In genomic region chr21:44874497-44875331, GRCh38 we compare ENCODE assay signal across 8 cellular contexts. TPM values are rescaled to one million over a fixed set of nuclear protein-coding genes. Genes with fewer than 3 reads are reported as not detected.
DNase-seq lines count a peak whose midpoint lies in the region; ATAC-seq and TF ChIP-seq lines count a peak whose summit lies in the region.

No MANE protein-coding gene starts in this region.

- no peaks in the 10 kb centered on the region for H3K27me3 Mint-ChIP-seq in effector memory CD8-positive, alpha-beta T cell

- intact Hi-C loops in testis (cut with DNase I; ENCODE audit: low total_unique reads), result loop anchor here (5.0 kb wide), 2 partner anchors 57 to 72 kb away; partner anchors contain the start of genes SUMO3 and UBE2G2

- H3K4me1 ChIP-seq in mesenchymal stem cell (ENCODE audit: control insufficient read depth, insufficient read depth, low read depth, low read length) (peaks cover 22% of the 10 kb centered on the region), testis (peaks cover 41% of the 10 kb centered on the region)

- no peaks in the 10 kb centered on the region for H3K9me3 ChIP-seq in mesenchymal stem cell (ENCODE audit: control insufficient read depth, low read length)
- no peaks in the 10 kb centered on the region for H3K9me3 ChIP-seq in testis

- peak overlapping the region in 1 of 2 experiments; percentile 15 for H2BK12ac ChIP-seq in mesenchymal stem cell (ENCODE audit: low read length in 2 of 2)

- no peaks in the 10 kb centered on the region for H3K27me3 ChIP-seq in mesenchymal stem cell (ENCODE audit: control insufficient read depth in 1 of 2, insufficient read depth in 1 of 2, low read length in 2 of 2)
- H3K27me3 ChIP-seq in testis, result no peaks in the 10 kb centered on the region

- H2BK5ac ChIP-seq in mesenchymal stem cell (ENCODE audit: low read depth, low read length, poor library complexity, severe bottlenecking), result no peak overlapping the region

- peak overlapping the region; percentile 15 for H2BK15ac ChIP-seq in mesenchymal stem cell (ENCODE audit: low read depth, poor library complexity, severe bottlenecking)

- peaks cover 27% of the 10 kb centered on the region for H3K36me3 Mint-ChIP-seq in effector memory CD8-positive, alpha-beta T cell (ENCODE audit: insufficient read depth)

- DNase-seq in ELF-1 (ENCODE audit: low read depth, low spot score), result peak; percentile 80
- peak; percentile 15 for DNase-seq in T-helper 22 cell (ENCODE audit: low read depth)
- DNase-seq in effector memory CD8-positive, alpha-beta T cell, result peak; percentile 39 to 47 (median 45)
- no peak for DNase-seq in mesenchymal stem cell
- peak; percentile 64 for DNase-seq in testis
- DNase-seq in NCI-H2107 (lab: John Stamatoyannopoulos, UW), result no peak
- no peak for DNase-seq in AG20443 (ENCODE audit: low spot score)

- peak overlapping the region in 1 of 2 experiments; percentile 82 for H3K4ac ChIP-seq in mesenchymal stem cell (ENCODE audit: low read depth in 1 of 2, low read length in 2 of 2)

- H4K91ac ChIP-seq in mesenchymal stem cell (ENCODE audit: low read length), result no peak overlapping the region

- peak overlapping the region; percentile 95 for H3K4me2 ChIP-seq in mesenchymal stem cell (ENCODE audit: low read length, poor library complexity, severe bottlenecking)

- H2BK120ac ChIP-seq in mesenchymal stem cell (ENCODE audit: low read depth, low read length), result no peak overlapping the region

- H3K4me3 ChIP-seq in mesenchymal stem cell (ENCODE audit: insufficient read depth in 1 of 2, low read depth in 1 of 2, low read length in 2 of 2) (peak overlapping the region; percentile 59 to 85), testis (peak overlapping the region; percentile 92 to 97)

- peak overlapping the region; percentile 87 to 97 for H3K27ac Mint-ChIP-seq in effector memory CD8-positive, alpha-beta T cell

- peak overlapping the region; percentile 87 for H3K9ac ChIP-seq in mesenchymal stem cell (ENCODE audit: low read length)

- no peaks in the 10 kb centered on the region for H3K79me1 ChIP-seq in mesenchymal stem cell (replicated peaks; ENCODE audit: low read length, poor library complexity, severe bottlenecking)

- H3K9me3 Mint-ChIP-seq in effector memory CD8-positive, alpha-beta T cell, result no peaks in the 10 kb centered on the region

- peak overlapping the region in 1 of 2 experiments; percentile 68 for H3K14ac ChIP-seq in mesenchymal stem cell (ENCODE audit: low read length in 2 of 2)

- H3K18ac ChIP-seq in mesenchymal stem cell (ENCODE audit: low read depth in 1 of 2, low read length in 2 of 2), result peak overlapping the region; percentile 26 to 31

- H3K23ac ChIP-seq in mesenchymal stem cell (ENCODE audit: low read length in 2 of 2), result peak overlapping the region in 1 of 2 experiments; percentile 78

- no peak for TF ChIP-seq POLR2A in testis (IDR thresholded peaks at IDR 0.05)

- peak; percentile 12 for ATAC-seq in HG03025 (IDR thresholded peaks at IDR 0.05; ENCODE audit: low FRiP score, unreplicated experiment)
- peak; percentile 41 for ATAC-seq in effector memory CD8-positive, alpha-beta T cell (replicated peaks)

- H3K4me3 Mint-ChIP-seq in effector memory CD8-positive, alpha-beta T cell, result peak overlapping the region; percentile 96 to 97

- TF ChIP-seq CTCF in testis (IDR thresholded peaks at IDR 0.05), result no peak

- peaks cover 35 to 42% of the 10 kb centered on the region in 2 donors for H3K4me1 Mint-ChIP-seq in effector memory CD8-positive, alpha-beta T cell (ENCODE audit: low read depth in 2 of 2)

- no peak overlapping the region for H2AK5ac ChIP-seq in mesenchymal stem cell (ENCODE audit: low read length, severe bottlenecking)

- WGBS in mesenchymal stem cell, result 15% methylated on average over 43 of the region's 49 CpGs
- WGBS in testis, 2 donors, result 6 to 15% methylated on average over 28 to 48 of the region's 49 CpGs

- H2AFZ ChIP-seq in mesenchymal stem cell (ENCODE audit: low read depth, low read length), result peak overlapping the region; percentile 51

- no peaks in the 10 kb centered on the region for H3K36me3 ChIP-seq in mesenchymal stem cell (ENCODE audit: control insufficient read depth in 1 of 2, insufficient read depth in 2 of 2, low read depth in 1 of 2, low read length in 2 of 2)
- H3K36me3 ChIP-seq in testis (ENCODE audit: low read depth, missing control alignments), result no peaks in the 10 kb centered on the region

- H4K8ac ChIP-seq in mesenchymal stem cell (ENCODE audit: low read length), result peak overlapping the region; percentile 63

- H3K27ac ChIP-seq in mesenchymal stem cell (ENCODE audit: low read length, poor library complexity, severe bottlenecking) (no peak overlapping the region), testis (peak overlapping the region; percentile 73 to 98)

RNA-seq across cellular contexts. Expression of gene PTTG1IP, which starts 1.2 kb away (rescaled TPM):
- polyA plus RNA-seq in mesenchymal stem cell (2013, experiment 1 of 2), result 262 TPM
- 266 TPM for polyA plus RNA-seq in mesenchymal stem cell (2013, experiment 2 of 2)
- 100 to 1,000 TPM; 190 to 195 TPM for total RNA-seq in testis
- polyA plus RNA-seq in testis (ENCODE audit: insufficient read depth, low read depth, low replicate concordance), result 171 TPM

RNA-seq across cellular contexts. Expression of gene ITGB2, which starts 46.0 kb away (rescaled TPM):
- 0.40 TPM for polyA plus RNA-seq in mesenchymal stem cell (2013, experiment 1 of 2)
- 0.14 TPM for polyA plus RNA-seq in mesenchymal stem cell (2013, experiment 2 of 2)
- 10 to 100 TPM in 1 of 2 donors, 1 to 10 TPM in 1; 5.6 to 29.5 TPM for total RNA-seq in testis
- polyA plus RNA-seq in testis (ENCODE audit: insufficient read depth, low read depth, low replicate concordance), result 27.4 TPM

RNA-seq across cellular contexts. Expression of gene SUMO3, which starts 56.9 kb away (rescaled TPM):
- 110 TPM for polyA plus RNA-seq in mesenchymal stem cell (2013, experiment 1 of 2)
- 108 TPM for polyA plus RNA-seq in mesenchymal stem cell (2013, experiment 2 of 2)
- 10 to 100 TPM; 69.9 to 87.9 TPM for total RNA-seq in testis
- polyA plus RNA-seq in testis (ENCODE audit: insufficient read depth, low read depth, low replicate concordance), result 93.0 TPM

Comparison
In these comparisons a context has a peak if more than half of its experiments do, and no peak if none do; other contexts are left out.
1. DNase-seq: peak in ELF-1 (single experiment), T-helper 22 cell (single experiment), effector memory CD8-positive, alpha-beta T cell (3 of 3) and testis (single experiment); none in mesenchymal stem cell (single experiment), NCI-H2107 (single experiment) and AG20443 (single experiment).